Comparison of ENCODE assay signal across 1 cellular context in the genomic region with DNA sequence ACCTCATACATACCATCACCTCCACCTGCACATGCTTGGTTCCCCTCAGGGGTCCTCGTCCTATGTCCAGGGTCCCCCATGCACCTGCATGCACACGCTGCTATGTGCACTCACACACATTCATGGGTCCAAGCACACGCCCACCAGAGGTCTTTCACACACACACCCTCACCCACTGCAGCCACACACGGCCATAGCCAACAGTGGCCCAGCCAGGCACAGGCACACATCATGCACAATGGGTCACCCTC.
TF ChIP-seq lines count a peak whose summit lies in the region.

No MANE protein-coding gene starts in this region.

TF ChIP-seq in HCT116, 20 proteins besides CTCF, POLR2A, EP300 and RAD21 (continued from another document):
- TF ChIP-seq, protein P1, sequence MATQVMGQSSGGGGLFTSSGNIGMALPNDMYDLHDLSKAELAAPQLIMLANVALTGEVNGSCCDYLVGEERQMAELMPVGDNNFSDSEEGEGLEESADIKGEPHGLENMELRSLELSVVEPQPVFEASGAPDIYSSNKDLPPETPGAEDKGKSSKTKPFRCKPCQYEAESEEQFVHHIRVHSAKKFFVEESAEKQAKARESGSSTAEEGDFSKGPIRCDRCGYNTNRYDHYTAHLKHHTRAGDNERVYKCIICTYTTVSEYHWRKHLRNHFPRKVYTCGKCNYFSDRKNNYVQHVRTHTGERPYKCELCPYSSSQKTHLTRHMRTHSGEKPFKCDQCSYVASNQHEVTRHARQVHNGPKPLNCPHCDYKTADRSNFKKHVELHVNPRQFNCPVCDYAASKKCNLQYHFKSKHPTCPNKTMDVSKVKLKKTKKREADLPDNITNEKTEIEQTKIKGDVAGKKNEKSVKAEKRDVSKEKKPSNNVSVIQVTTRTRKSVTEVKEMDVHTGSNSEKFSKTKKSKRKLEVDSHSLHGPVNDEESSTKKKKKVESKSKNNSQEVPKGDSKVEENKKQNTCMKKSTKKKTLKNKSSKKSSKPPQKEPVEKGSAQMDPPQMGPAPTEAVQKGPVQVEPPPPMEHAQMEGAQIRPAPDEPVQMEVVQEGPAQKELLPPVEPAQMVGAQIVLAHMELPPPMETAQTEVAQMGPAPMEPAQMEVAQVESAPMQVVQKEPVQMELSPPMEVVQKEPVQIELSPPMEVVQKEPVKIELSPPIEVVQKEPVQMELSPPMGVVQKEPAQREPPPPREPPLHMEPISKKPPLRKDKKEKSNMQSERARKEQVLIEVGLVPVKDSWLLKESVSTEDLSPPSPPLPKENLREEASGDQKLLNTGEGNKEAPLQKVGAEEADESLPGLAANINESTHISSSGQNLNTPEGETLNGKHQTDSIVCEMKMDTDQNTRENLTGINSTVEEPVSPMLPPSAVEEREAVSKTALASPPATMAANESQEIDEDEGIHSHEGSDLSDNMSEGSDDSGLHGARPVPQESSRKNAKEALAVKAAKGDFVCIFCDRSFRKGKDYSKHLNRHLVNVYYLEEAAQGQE (IDR thresholded peaks at IDR 0.05; ENCODE audit: low read depth): no peak
- TF ChIP-seq TCF7L2 (IDR thresholded peaks at IDR 0.05; ENCODE audit: borderline replicate concordance, extremely low read depth, insufficient read depth, insufficient read length): no peak
- TF ChIP-seq, protein P2, sequence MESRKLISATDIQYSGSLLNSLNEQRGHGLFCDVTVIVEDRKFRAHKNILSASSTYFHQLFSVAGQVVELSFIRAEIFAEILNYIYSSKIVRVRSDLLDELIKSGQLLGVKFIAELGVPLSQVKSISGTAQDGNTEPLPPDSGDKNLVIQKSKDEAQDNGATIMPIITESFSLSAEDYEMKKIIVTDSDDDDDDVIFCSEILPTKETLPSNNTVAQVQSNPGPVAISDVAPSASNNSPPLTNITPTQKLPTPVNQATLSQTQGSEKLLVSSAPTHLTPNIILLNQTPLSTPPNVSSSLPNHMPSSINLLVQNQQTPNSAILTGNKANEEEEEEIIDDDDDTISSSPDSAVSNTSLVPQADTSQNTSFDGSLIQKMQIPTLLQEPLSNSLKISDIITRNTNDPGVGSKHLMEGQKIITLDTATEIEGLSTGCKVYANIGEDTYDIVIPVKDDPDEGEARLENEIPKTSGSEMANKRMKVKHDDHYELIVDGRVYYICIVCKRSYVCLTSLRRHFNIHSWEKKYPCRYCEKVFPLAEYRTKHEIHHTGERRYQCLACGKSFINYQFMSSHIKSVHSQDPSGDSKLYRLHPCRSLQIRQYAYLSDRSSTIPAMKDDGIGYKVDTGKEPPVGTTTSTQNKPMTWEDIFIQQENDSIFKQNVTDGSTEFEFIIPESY (IDR thresholded peaks at IDR 0.05; ENCODE audit: extremely low read depth, insufficient replicate concordance, low read length): no peak
- no peak for TF ChIP-seq YY1 (IDR thresholded peaks at IDR 0.05; ENCODE audit: extremely low read depth, insufficient replicate concordance, low read depth, low read length)
- no peak for TF ChIP-seq POLR2AphosphoS5 (IDR thresholded peaks at IDR 0.05; ENCODE audit: low read depth, low read length)
- no peak for TF ChIP-seq ELF1 (IDR thresholded peaks at IDR 0.05; ENCODE audit: borderline replicate concordance, low read depth)
- no peak for TF ChIP-seq SRF (IDR thresholded peaks at IDR 0.05; ENCODE audit: low read depth)
- no peak for TF ChIP-seq SIN3A (IDR thresholded peaks at IDR 0.05; ENCODE audit: low read depth)
- no peak for TF ChIP-seq CBX3 (IDR thresholded peaks at IDR 0.05; ENCODE audit: low read depth)
- TF ChIP-seq FOSL1 (IDR thresholded peaks at IDR 0.05; ENCODE audit: low read depth): no peak
- no peak for TF ChIP-seq JUND (IDR thresholded peaks at IDR 0.05)
- no peak for TF ChIP-seq ZNF274 (IDR thresholded peaks at IDR 0.05; ENCODE audit: low read depth, low read length)
- TF ChIP-seq EGR1 (IDR thresholded peaks at IDR 0.05; ENCODE audit: low read depth): no peak
- no peak for TF ChIP-seq CEBPB (IDR thresholded peaks at IDR 0.05; ENCODE audit: low read depth)
- no peak for TF ChIP-seq EZH2phosphoT487 (IDR thresholded peaks at IDR 0.05; ENCODE audit: borderline replicate concordance)
